10 cellular contexts compared by ENCODE assay signal in genomic region chr15:81400640-81401236, GRCh38. TPM values are rescaled to one million over a fixed set of nuclear protein-coding genes. Genes with fewer than 3 reads are reported as not detected.
DNase-seq lines count a peak whose midpoint lies in the region; ATAC-seq and TF ChIP-seq lines count a peak whose summit lies in the region.
"Had no signal": no experiment of that assay in that cellular context is flagged by ENCODE, and none has a peak within 500 bp of the region (broad histone marks: within the 10 kb centered on the region; RNA-seq: fewer than 3 reads in every experiment).

No MANE protein-coding gene starts in this region.

- DNase-seq in D341Med (ENCODE audit: low spot score), result peak; percentile 55
- DNase-seq in HFF-Myc (ENCODE audit: extremely low read depth, low read depth), result peak; percentile 21
- DNase-seq in OCI-LY7 (ENCODE audit: low spot score), result peak; percentile 58
- DNase-seq in dorsolateral prefrontal cortex, result peak in 1 of 10 donors; percentile 6
- peak; percentile 64 for DNase-seq in myocyte (ENCODE audit: low read depth)
- no peak for DNase-seq in aorta
- DNase-seq in activated effector memory CD4-positive, alpha-beta T cell treated with Interleukin-2 at 50 U/mL for 16 hours, result no peak

- no TSS peak for BruUV-seq in OCI-LY7 (replicated peaks; lab: Mats Ljungman, UMichigan)

- no peak overlapping the region for H3K4me2 ChIP-seq in OCI-LY7 (ENCODE audit: low read length)

- intact Hi-C loops in OCI-LY7 (cut with micrococcal nuclease; ENCODE audit: unreplicated experiment) (loop anchor here (1.0 kb wide), 1 partner anchor 125 kb away; no protein-coding TSS in a partner anchor), dorsolateral prefrontal cortex (cut with DNase I) (loop anchor here (2.0 to 10.0 kb wide), 3 partner anchors 126 to 296 kb away; no protein-coding TSS in a partner anchor), aorta (cut with DNase I) (loop anchor here (2.0 kb wide), 1 partner anchor 126 kb away; no protein-coding TSS in a partner anchor)

- WGBS in aorta, 2 donors, result 31 to 32% methylated on average over 6 of the region's 6 CpGs

- CTCF ChIA-PET in OCI-LY7 (lab: Charles Lee; ENCODE audit: unreplicated experiment), result no interaction called here

- no peaks in the 10 kb centered on the region for H3K4me1 ChIP-seq in OCI-LY7 (ENCODE audit: insufficient read depth, low read length, poor library complexity, severe bottlenecking)
- no peaks in the 10 kb centered on the region for H3K4me1 ChIP-seq in aorta (ENCODE audit: control insufficient read depth in 1 of 2, insufficient read depth in 2 of 2, low read length in 2 of 2)

- no peaks in the 10 kb centered on the region for H3K9me3 ChIP-seq in OCI-LY7 (ENCODE audit: low read length)
- no peaks in the 10 kb centered on the region for H3K9me3 ChIP-seq in aorta (ENCODE audit: control insufficient read depth, low read length)

- H3K9me2 ChIP-seq in OCI-LY7 (ENCODE audit: insufficient read depth, low read length), result no peaks in the 10 kb centered on the region

- no peak overlapping the region for H2AFZ ChIP-seq in OCI-LY7 (ENCODE audit: low read length)

- POLR2A ChIA-PET in OCI-LY7 (lab: Charles Lee), result interaction anchor here (0.7 kb wide), 1 partner anchor 100 kb away, joined by 3 read pairs; no protein-coding TSS in a partner anchor

- no peaks in the 10 kb centered on the region for H3K27me3 ChIP-seq in dorsolateral prefrontal cortex
- H3K27me3 ChIP-seq in aorta (ENCODE audit: control insufficient read depth in 1 of 2, insufficient read depth in 2 of 2, low read length in 1 of 2), result no peaks in the 10 kb centered on the region

- H3K27ac ChIP-seq in OCI-LY7 (ENCODE audit: low read depth, low read length, poor library complexity, severe bottlenecking) (no peak overlapping the region), dorsolateral prefrontal cortex (no peak overlapping the region), aorta (ENCODE audit: low read depth in 1 of 2, low read length in 2 of 2) (no peak overlapping the region)

- no peaks in the 10 kb centered on the region for H4K20me1 ChIP-seq in OCI-LY7 (ENCODE audit: insufficient read depth, low read length)

- TF ChIP-seq CTCF in HFF-Myc (IDR thresholded peaks at IDR 0.05; ENCODE audit: low read depth, low read length, missing control alignments) (peak; percentile 47), OCI-LY7 (conservative IDR thresholded peaks at IDR 0.05; ENCODE audit: low read length) (peak; percentile 89), dorsolateral prefrontal cortex (IDR thresholded peaks at IDR 0.05 in 54 of 56, conservative IDR thresholded peaks at IDR 0.05 in 2 of 56; ENCODE audit: low read depth in 1 of 56, partially characterized antibody in 56 of 56) (peak; percentile 48 to 82 (median 70))

- H3K79me2 ChIP-seq in OCI-LY7 (ENCODE audit: insufficient read depth, low read depth, low read length), result no peaks in the 10 kb centered on the region

- ATAC-seq in GM19023 (IDR thresholded peaks at IDR 0.05; ENCODE audit: unreplicated experiment) (no peak), aorta (ENCODE audit: low FRiP score) (no peak)

- H3K4me3 ChIP-seq in HFF-Myc (replicated peaks; ENCODE audit: low read depth, low read length), result no peak overlapping the region
- H3K4me3 ChIP-seq in OCI-LY7 (ENCODE audit: low read depth, low read length, poor library complexity, severe bottlenecking), result no peak overlapping the region
- H3K4me3 ChIP-seq in dorsolateral prefrontal cortex, result no peak overlapping the region
- H3K4me3 ChIP-seq in aorta (ENCODE audit: low read length in 2 of 2), result no peak overlapping the region

- H3K36me3 ChIP-seq in OCI-LY7 (ENCODE audit: insufficient read depth, low read length), result no peaks in the 10 kb centered on the region
- no peaks in the 10 kb centered on the region for H3K36me3 ChIP-seq in aorta (ENCODE audit: control insufficient read depth in 1 of 2, insufficient read depth in 2 of 2, low read length in 1 of 2)

RNA-seq across cellular contexts. Expression of gene TMC3, which starts 26.7 kb away (rescaled TPM):
- total RNA-seq in OCI-LY7 (2014; rRNA removed; shearing (Covaris generic)), result not detected in 2 replicates
- total RNA-seq in OCI-LY7 (2022), result not detected in 2 replicates
- total RNA-seq in dorsolateral prefrontal cortex, result under 1 TPM in 111 of 120 experiments, not detected in 9; 0.09 to 0.90 (median 0.29) TPM
- total RNA-seq in myocyte, result not detected in 2 replicates
- polyA plus RNA-seq in myocyte (2012), result 0.08 TPM
- under 1 TPM in 1 of 2 donors, not detected in 1; 0.81 TPM for total RNA-seq in aorta
- not detected for polyA plus RNA-seq in aorta
- total RNA-seq: skeletal muscle tissue; T-helper 1 cell treated with Interleukin-12 subunit alpha and Interleukin-12 subunit beta and Interleukin-4 antibody, amounts not matched to agents 30 ng/mL and 1 ng/mL, for 36 hours had no signal

Comparison
In these comparisons a context has a peak if more than half of its experiments do, and no peak if none do; other contexts are left out.
1. DNase-seq: peak in D341Med (single experiment), HFF-Myc (single experiment), OCI-LY7 (single experiment) and myocyte (single experiment); none in aorta (0 of 2) and activated effector memory CD4-positive, alpha-beta T cell treated with Interleukin-2 at 50 U/mL for 16 hours (single experiment).
2. Peak in every context shown above with its lines, with median percentiles within 50 percentile points of each other: CTCF ChIP-seq.